In genomic region chr1:179079113-179079761, GRCh38 we compare ENCODE assay signal across 8 cellular contexts. TPM values are rescaled to one million over a fixed set of nuclear protein-coding genes. Genes with fewer than 3 reads are reported as not detected.
DNase-seq lines count a peak whose midpoint lies in the region; ATAC-seq and TF ChIP-seq lines count a peak whose summit lies in the region.

No MANE protein-coding gene starts in this region.

- no peak overlapping the region for H3K4me3 Mint-ChIP-seq in activated T-helper 1 cell treated with anti-CD3 and anti-CD28 coated beads, Interleukin-12 subunit alpha, Interleukin-12 subunit beta, Interleukin-2, Interleukin-4 antibody, amounts not matched to agents 30 ng/mL and 10 ng/mL and 1 ng/mL, durations not matched to agents 14 hours and 24 hours and 36 hours
- H3K4me3 Mint-ChIP-seq in osteocyte (ENCODE audit: unreplicated experiment) = no peak overlapping the region

- H3K27ac Mint-ChIP-seq in activated T-helper 1 cell treated with anti-CD3 and anti-CD28 coated beads, Interleukin-12 subunit alpha, Interleukin-12 subunit beta, Interleukin-2, Interleukin-4 antibody, amounts not matched to agents 30 ng/mL and 10 ng/mL and 1 ng/mL, durations not matched to agents 14 hours and 24 hours and 36 hours = peak overlapping the region; percentile 3
- peak overlapping the region; percentile 69 for H3K27ac Mint-ChIP-seq in osteocyte (ENCODE audit: unreplicated experiment)

- DNase-seq in activated CD8-positive, alpha-beta memory T cell treated with anti-CD3 and anti-CD28 coated beads for 24 hours = peak; percentile 65
- DNase-seq in activated CD8-positive, alpha-beta memory T cell treated with anti-CD3 and anti-CD28 coated beads, Interleukin-2, amount 50 U/mL, for 48 hours = no peak
- DNase-seq in OCI-M1 (lab: John Stamatoyannopoulos, UW) = peak; percentile 89
- peak; percentile 28 for DNase-seq in activated T-helper 1 cell treated with anti-CD3 and anti-CD28 coated beads, Interleukin-12 subunit alpha, Interleukin-12 subunit beta, Interleukin-2, Interleukin-4 antibody, amounts not matched to agents 30 ng/mL and 10 ng/mL and 1 ng/mL, durations not matched to agents 14 hours and 24 hours and 36 hours (ENCODE audit: low spot score)
- peak; percentile 66 for DNase-seq in foreskin melanocyte
- no peak for DNase-seq in osteocyte (ENCODE audit: extremely low spot score, unreplicated experiment)

- no peak for ATAC-seq in GM21526 (IDR thresholded peaks at IDR 0.05; ENCODE audit: low FRiP score, unreplicated experiment)

- H3K27me3 Mint-ChIP-seq in activated T-helper 1 cell treated with anti-CD3 and anti-CD28 coated beads, Interleukin-12 subunit alpha, Interleukin-12 subunit beta, Interleukin-2, Interleukin-4 antibody, amounts not matched to agents 30 ng/mL and 10 ng/mL and 1 ng/mL, durations not matched to agents 14 hours and 24 hours and 36 hours (ENCODE audit: insufficient read depth) = no peaks in the 10 kb centered on the region
- H3K27me3 Mint-ChIP-seq in osteocyte (ENCODE audit: unreplicated experiment) = no peaks in the 10 kb centered on the region

- TF ChIP-seq CTCF in LNCAP (IDR thresholded peaks at IDR 0.05) (peak; percentile 77), osteocyte (IDR thresholded peaks at IDR 0.05) (peak; percentile 76)

- intact Hi-C loops in activated T-helper 1 cell treated with anti-CD3 and anti-CD28 coated beads, Interleukin-12 subunit alpha, Interleukin-12 subunit beta, Interleukin-2, Interleukin-4 antibody, amounts not matched to agents 30 ng/mL and 10 ng/mL and 1 ng/mL, durations not matched to agents 14 hours and 24 hours and 36 hours (cut with micrococcal nuclease) = loop anchor here (1.0 to 2.0 kb wide), 5 partner anchors 115 to 736 kb away; no protein-coding TSS in a partner anchor

- H3K36me3 Mint-ChIP-seq in activated T-helper 1 cell treated with anti-CD3 and anti-CD28 coated beads, Interleukin-12 subunit alpha, Interleukin-12 subunit beta, Interleukin-2, Interleukin-4 antibody, amounts not matched to agents 30 ng/mL and 10 ng/mL and 1 ng/mL, durations not matched to agents 14 hours and 24 hours and 36 hours (ENCODE audit: low read depth) = peaks cover 3% of the 10 kb centered on the region
- H3K36me3 Mint-ChIP-seq in osteocyte (ENCODE audit: unreplicated experiment) = peaks cover 1% of the 10 kb centered on the region

- H3K9me3 Mint-ChIP-seq in activated T-helper 1 cell treated with anti-CD3 and anti-CD28 coated beads, Interleukin-12 subunit alpha, Interleukin-12 subunit beta, Interleukin-2, Interleukin-4 antibody, amounts not matched to agents 30 ng/mL and 10 ng/mL and 1 ng/mL, durations not matched to agents 14 hours and 24 hours and 36 hours = no peaks in the 10 kb centered on the region
- no peaks in the 10 kb centered on the region for H3K9me3 Mint-ChIP-seq in osteocyte (ENCODE audit: unreplicated experiment)

- peaks cover 30% of the 10 kb centered on the region for H3K4me1 Mint-ChIP-seq in activated T-helper 1 cell treated with anti-CD3 and anti-CD28 coated beads, Interleukin-12 subunit alpha, Interleukin-12 subunit beta, Interleukin-2, Interleukin-4 antibody, amounts not matched to agents 30 ng/mL and 10 ng/mL and 1 ng/mL, durations not matched to agents 14 hours and 24 hours and 36 hours (ENCODE audit: low read depth)
- H3K4me1 Mint-ChIP-seq in osteocyte (ENCODE audit: unreplicated experiment) = peaks cover 24% of the 10 kb centered on the region

RNA-seq across cellular contexts. Expression of gene TOR3A, which starts 2.6 kb away (rescaled TPM):
- total RNA-seq in activated T-helper 1 cell treated with anti-CD3 and anti-CD28 coated beads, Interleukin-12 subunit alpha, Interleukin-12 subunit beta, Interleukin-2, Interleukin-4 antibody, amounts not matched to agents 30 ng/mL and 10 ng/mL and 1 ng/mL, durations not matched to agents 14 hours and 24 hours and 36 hours = 41.3 and 44.1 TPM in 2 replicates
- total RNA-seq in osteocyte = 21.1 and 24.8 TPM in 2 replicates

RNA-seq across cellular contexts. Expression of gene FAM20B, which starts 53.5 kb away (rescaled TPM):
- 36.6 and 39.2 TPM in 2 replicates for total RNA-seq in activated T-helper 1 cell treated with anti-CD3 and anti-CD28 coated beads, Interleukin-12 subunit alpha, Interleukin-12 subunit beta, Interleukin-2, Interleukin-4 antibody, amounts not matched to agents 30 ng/mL and 10 ng/mL and 1 ng/mL, durations not matched to agents 14 hours and 24 hours and 36 hours
- total RNA-seq in osteocyte = 31.6 and 39.0 TPM in 2 replicates

Comparison
In these comparisons a context has a peak if more than half of its experiments do, and no peak if none do; other contexts are left out.
1. DNase-seq: peak in activated CD8-positive, alpha-beta memory T cell treated with anti-CD3 and anti-CD28 coated beads for 24 hours (single experiment), OCI-M1 (single experiment), activated T-helper 1 cell treated with anti-CD3 and anti-CD28 coated beads, Interleukin-12 subunit alpha, Interleukin-12 subunit beta, Interleukin-2, Interleukin-4 antibody, amounts not matched to agents 30 ng/mL and 10 ng/mL and 1 ng/mL, durations not matched to agents 14 hours and 24 hours and 36 hours (single experiment) and foreskin melanocyte (single experiment); none in activated CD8-positive, alpha-beta memory T cell treated with anti-CD3 and anti-CD28 coated beads, Interleukin-2, amount 50 U/mL, for 48 hours (single experiment) and osteocyte (single experiment).